In genomic region chr1:4585216-4585615, GRCh38 we compare ENCODE assay signal across 8 cellular contexts.
DNase-seq lines count a peak whose midpoint lies in the region; TF ChIP-seq lines count a peak whose summit lies in the region.

No MANE protein-coding gene starts in this region.

- peaks cover 6% of the 10 kb centered on the region for H3K36me3 Mint-ChIP-seq in endothelial cell (ENCODE audit: low read depth, unreplicated experiment)

- peaks cover 7% of the 10 kb centered on the region for H3K4me1 Mint-ChIP-seq in endothelial cell (ENCODE audit: unreplicated experiment)

- no peaks in the 10 kb centered on the region for H3K9me3 Mint-ChIP-seq in endothelial cell (ENCODE audit: unreplicated experiment)

- peaks cover 6% of the 10 kb centered on the region for H3K27me3 Mint-ChIP-seq in endothelial cell (ENCODE audit: unreplicated experiment)

- no peak overlapping the region for H3K27ac Mint-ChIP-seq in endothelial cell (ENCODE audit: unreplicated experiment)

- H3K4me3 Mint-ChIP-seq in endothelial cell (ENCODE audit: unreplicated experiment) = no peak overlapping the region

- DNase-seq in GM19238 (ENCODE audit: insufficient read length, low spot score) = peak; percentile 35
- DNase-seq in T-helper 9 cell = peak; percentile 9
- peak; percentile 46 for DNase-seq in endothelial cell (ENCODE audit: low spot score)
- peak in 3 of 4 experiments; percentile 23 to 30 (median 30) for DNase-seq in stimulated activated CD4-positive, alpha-beta T cell treated with anti-CD3 and anti-CD28 coated beads, Interleukin-1b, Interleukin-23, amount 100 ng/mL, for 24 hours (ENCODE audit: low read depth in 4 of 4, low spot score in 1 of 4)
- no peak for DNase-seq in putamen (ENCODE audit: low spot score)
- no peak for DNase-seq in NCI-H2171 treated with DMSO at 0.1 percent for 48 hours (lab: John Stamatoyannopoulos, UW)
- DNase-seq in H4 (ENCODE audit: low spot score) = no peak
- no peak for DNase-seq in NCI-H128 (lab: John Stamatoyannopoulos, UW; ENCODE audit: unreplicated experiment)

- peak; percentile 86 for TF ChIP-seq CTCF in endothelial cell (IDR thresholded peaks at IDR 0.05; ENCODE audit: unreplicated experiment)

Comparison
In these comparisons a context has a peak if more than half of its experiments do, and no peak if none do; other contexts are left out.
1. DNase-seq: peak in GM19238 (single experiment), T-helper 9 cell (single experiment), endothelial cell (single experiment) and stimulated activated CD4-positive, alpha-beta T cell treated with anti-CD3 and anti-CD28 coated beads, Interleukin-1b, Interleukin-23, amount 100 ng/mL, for 24 hours (3 of 4); none in putamen (single experiment), NCI-H2171 treated with DMSO at 0.1 percent for 48 hours (single experiment), H4 (single experiment) and NCI-H128 (single experiment).